In the genomic region with DNA sequence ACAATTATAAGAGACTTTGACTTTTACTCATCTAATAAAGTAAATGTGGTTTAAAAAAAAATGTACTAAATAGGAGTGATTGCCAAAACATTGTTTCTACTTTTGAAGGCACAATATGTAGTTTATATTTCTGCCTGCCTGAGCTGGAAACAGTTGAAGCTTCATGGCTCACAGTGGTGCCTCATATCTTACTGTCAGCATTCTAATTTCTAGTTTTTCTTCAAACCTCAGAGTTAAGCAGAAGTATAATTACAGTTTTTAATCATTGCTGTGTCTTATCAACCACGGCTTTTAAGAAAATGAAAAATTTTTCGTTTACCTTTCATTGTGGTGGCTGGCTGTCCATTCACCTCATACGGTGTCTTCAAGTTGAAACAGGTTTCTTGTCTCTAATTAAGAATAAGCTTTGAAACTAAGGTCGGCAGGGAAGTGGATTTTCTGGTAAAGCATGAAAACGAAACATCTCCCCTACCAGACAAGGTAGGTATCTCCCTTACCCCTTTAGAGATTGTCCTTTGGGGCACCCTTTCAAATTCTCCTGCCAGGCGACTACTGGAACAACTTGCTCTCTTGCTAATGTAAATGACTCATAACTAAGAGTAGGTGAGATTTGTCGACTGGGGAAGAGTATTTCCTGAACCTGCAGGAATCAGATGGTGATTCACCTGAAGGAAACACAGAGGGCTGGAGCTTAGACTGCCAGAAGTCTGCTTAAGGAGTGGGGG, we compare ENCODE assay signal across 1 cellular context.
TF ChIP-seq lines count a peak whose summit lies in the region.

A gene with protein sequence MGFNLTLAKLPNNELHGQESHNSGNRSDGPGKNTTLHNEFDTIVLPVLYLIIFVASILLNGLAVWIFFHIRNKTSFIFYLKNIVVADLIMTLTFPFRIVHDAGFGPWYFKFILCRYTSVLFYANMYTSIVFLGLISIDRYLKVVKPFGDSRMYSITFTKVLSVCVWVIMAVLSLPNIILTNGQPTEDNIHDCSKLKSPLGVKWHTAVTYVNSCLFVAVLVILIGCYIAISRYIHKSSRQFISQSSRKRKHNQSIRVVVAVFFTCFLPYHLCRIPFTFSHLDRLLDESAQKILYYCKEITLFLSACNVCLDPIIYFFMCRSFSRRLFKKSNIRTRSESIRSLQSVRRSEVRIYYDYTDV (minus strand): TSS at position 554 of the 725 bp plus-strand sequence. CDS start 16,720 bp downstream, outside the sequence.

TF ChIP-seq in GM23338, 12 proteins besides CTCF, POLR2A, EP300 and RAD21 (continued from another document):
- TF ChIP-seq, protein P1, sequence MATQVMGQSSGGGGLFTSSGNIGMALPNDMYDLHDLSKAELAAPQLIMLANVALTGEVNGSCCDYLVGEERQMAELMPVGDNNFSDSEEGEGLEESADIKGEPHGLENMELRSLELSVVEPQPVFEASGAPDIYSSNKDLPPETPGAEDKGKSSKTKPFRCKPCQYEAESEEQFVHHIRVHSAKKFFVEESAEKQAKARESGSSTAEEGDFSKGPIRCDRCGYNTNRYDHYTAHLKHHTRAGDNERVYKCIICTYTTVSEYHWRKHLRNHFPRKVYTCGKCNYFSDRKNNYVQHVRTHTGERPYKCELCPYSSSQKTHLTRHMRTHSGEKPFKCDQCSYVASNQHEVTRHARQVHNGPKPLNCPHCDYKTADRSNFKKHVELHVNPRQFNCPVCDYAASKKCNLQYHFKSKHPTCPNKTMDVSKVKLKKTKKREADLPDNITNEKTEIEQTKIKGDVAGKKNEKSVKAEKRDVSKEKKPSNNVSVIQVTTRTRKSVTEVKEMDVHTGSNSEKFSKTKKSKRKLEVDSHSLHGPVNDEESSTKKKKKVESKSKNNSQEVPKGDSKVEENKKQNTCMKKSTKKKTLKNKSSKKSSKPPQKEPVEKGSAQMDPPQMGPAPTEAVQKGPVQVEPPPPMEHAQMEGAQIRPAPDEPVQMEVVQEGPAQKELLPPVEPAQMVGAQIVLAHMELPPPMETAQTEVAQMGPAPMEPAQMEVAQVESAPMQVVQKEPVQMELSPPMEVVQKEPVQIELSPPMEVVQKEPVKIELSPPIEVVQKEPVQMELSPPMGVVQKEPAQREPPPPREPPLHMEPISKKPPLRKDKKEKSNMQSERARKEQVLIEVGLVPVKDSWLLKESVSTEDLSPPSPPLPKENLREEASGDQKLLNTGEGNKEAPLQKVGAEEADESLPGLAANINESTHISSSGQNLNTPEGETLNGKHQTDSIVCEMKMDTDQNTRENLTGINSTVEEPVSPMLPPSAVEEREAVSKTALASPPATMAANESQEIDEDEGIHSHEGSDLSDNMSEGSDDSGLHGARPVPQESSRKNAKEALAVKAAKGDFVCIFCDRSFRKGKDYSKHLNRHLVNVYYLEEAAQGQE (IDR thresholded peaks at IDR 0.05; ENCODE audit: unreplicated experiment), result no peak
- TF ChIP-seq, protein P2, sequence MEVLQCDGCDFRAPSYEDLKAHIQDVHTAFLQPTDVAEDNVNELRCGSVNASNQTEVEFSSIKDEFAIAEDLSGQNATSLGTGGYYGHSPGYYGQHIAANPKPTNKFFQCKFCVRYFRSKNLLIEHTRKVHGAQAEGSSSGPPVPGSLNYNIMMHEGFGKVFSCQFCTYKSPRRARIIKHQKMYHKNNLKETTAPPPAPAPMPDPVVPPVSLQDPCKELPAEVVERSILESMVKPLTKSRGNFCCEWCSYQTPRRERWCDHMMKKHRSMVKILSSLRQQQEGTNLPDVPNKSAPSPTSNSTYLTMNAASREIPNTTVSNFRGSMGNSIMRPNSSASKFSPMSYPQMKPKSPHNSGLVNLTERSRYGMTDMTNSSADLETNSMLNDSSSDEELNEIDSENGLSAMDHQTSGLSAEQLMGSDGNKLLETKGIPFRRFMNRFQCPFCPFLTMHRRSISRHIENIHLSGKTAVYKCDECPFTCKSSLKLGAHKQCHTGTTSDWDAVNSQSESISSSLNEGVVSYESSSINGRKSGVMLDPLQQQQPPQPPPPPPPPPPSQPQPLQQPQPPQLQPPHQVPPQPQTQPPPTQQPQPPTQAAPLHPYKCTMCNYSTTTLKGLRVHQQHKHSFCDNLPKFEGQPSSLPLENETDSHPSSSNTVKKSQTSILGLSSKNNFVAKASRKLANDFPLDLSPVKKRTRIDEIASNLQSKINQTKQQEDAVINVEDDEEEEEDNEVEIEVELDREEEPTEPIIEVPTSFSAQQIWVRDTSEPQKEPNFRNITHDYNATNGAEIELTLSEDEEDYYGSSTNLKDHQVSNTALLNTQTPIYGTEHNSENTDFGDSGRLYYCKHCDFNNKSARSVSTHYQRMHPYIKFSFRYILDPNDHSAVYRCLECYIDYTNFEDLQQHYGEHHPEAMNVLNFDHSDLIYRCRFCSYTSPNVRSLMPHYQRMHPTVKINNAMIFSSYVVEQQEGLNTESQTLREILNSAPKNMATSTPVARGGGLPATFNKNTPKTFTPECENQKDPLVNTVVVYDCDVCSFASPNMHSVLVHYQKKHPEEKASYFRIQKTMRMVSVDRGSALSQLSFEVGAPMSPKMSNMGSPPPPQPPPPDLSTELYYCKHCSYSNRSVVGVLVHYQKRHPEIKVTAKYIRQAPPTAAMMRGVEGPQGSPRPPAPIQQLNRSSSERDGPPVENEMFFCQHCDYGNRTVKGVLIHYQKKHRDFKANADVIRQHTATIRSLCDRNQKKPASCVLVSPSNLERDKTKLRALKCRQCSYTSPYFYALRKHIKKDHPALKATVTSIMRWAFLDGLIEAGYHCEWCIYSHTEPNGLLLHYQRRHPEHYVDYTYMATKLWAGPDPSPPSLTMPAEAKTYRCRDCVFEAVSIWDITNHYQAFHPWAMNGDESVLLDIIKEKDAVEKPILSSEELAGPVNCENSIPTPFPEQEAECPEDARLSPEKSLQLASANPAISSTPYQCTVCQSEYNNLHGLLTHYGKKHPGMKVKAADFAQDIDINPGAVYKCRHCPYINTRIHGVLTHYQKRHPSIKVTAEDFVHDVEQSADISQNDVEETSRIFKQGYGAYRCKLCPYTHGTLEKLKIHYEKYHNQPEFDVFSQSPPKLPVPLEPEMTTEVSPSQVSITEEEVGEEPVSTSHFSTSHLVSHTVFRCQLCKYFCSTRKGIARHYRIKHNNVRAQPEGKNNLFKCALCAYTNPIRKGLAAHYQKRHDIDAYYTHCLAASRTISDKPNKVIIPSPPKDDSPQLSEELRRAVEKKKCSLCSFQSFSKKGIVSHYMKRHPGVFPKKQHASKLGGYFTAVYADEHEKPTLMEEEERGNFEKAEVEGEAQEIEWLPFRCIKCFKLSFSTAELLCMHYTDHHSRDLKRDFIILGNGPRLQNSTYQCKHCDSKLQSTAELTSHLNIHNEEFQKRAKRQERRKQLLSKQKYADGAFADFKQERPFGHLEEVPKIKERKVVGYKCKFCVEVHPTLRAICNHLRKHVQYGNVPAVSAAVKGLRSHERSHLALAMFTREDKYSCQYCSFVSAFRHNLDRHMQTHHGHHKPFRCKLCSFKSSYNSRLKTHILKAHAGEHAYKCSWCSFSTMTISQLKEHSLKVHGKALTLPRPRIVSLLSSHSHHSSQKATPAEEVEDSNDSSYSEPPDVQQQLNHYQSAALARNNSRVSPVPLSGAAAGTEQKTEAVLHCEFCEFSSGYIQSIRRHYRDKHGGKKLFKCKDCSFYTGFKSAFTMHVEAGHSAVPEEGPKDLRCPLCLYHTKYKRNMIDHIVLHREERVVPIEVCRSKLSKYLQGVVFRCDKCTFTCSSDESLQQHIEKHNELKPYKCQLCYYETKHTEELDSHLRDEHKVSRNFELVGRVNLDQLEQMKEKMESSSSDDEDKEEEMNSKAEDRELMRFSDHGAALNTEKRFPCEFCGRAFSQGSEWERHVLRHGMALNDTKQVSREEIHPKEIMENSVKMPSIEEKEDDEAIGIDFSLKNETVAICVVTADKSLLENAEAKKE (CRISPR knock-in tag; IDR thresholded peaks at IDR 0.05), result no peak
- no peak for TF ChIP-seq NANOG (IDR thresholded peaks at IDR 0.05; ENCODE audit: borderline replicate concordance)
- no peak for TF ChIP-seq EZH2phosphoT487 (IDR thresholded peaks at IDR 0.05; ENCODE audit: unreplicated experiment)
- TF ChIP-seq STAT1 (IDR thresholded peaks at IDR 0.05; ENCODE audit: unreplicated experiment), result no peak
- TF ChIP-seq POLR2AphosphoS5 (IDR thresholded peaks at IDR 0.05; ENCODE audit: low read depth), result no peak
- TF ChIP-seq, protein P3, sequence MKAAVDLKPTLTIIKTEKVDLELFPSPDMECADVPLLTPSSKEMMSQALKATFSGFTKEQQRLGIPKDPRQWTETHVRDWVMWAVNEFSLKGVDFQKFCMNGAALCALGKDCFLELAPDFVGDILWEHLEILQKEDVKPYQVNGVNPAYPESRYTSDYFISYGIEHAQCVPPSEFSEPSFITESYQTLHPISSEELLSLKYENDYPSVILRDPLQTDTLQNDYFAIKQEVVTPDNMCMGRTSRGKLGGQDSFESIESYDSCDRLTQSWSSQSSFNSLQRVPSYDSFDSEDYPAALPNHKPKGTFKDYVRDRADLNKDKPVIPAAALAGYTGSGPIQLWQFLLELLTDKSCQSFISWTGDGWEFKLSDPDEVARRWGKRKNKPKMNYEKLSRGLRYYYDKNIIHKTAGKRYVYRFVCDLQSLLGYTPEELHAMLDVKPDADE (IDR thresholded peaks at IDR 0.05), result no peak
- TF ChIP-seq EZH2 (IDR thresholded peaks at IDR 0.05; ENCODE audit: low read depth, unreplicated experiment), result no peak
- TF ChIP-seq JUNB (IDR thresholded peaks at IDR 0.05; ENCODE audit: unreplicated experiment), result no peak
- TF ChIP-seq ZNF331 (CRISPR knock-in tag; IDR thresholded peaks at IDR 0.05; ENCODE audit: low read depth), result no peak
